8 cellular contexts compared by ENCODE assay signal in the genomic region with DNA sequence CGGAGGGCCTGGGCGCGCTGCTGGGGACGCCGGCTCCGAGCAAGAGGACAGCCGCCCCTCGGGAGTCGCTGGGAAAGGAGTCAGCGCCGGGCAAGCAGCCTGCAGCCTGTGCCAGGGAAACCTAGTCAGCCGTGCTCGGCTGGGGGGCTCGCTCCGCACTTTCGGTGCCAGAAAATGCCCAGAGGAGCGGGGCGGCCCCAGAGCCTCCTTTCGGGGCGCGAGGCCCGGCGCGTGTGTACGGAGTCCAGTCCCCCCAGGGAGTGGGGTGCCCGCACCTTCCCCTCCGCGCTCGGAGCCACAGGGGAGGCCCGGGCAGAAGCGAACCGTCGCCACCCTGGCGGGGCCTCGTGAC.
A peak's percentile ranks its signal among the peaks of the same experiment; 100 is the strongest.
DNase-seq lines count a peak whose midpoint lies in the region; ATAC-seq and TF ChIP-seq lines count a peak whose summit lies in the region.

No MANE protein-coding gene starts in this region.

- H3K4me3 Mint-ChIP-seq in naive thymus-derived CD4-positive, alpha-beta T cell = peak overlapping the region; percentile 86 to 100 (median 98)

- peak overlapping the region; percentile 65 for H3K9ac ChIP-seq in OCI-LY3 (ENCODE audit: low read length)

- ATAC-seq in GM19324 (IDR thresholded peaks at IDR 0.05; ENCODE audit: low FRiP score, unreplicated experiment) = peak; percentile 27
- peak; percentile 6 for ATAC-seq in naive thymus-derived CD4-positive, alpha-beta T cell

- H3K27me3 ChIP-seq in OCI-LY3 (ENCODE audit: low read depth, low read length) (no peaks in the 10 kb centered on the region), esophagus (ENCODE audit: control insufficient read depth in 1 of 2, insufficient read depth in 2 of 2, low read length in 2 of 2) (no peaks in the 10 kb centered on the region)
- no peaks in the 10 kb centered on the region for H3K27me3 ChIP-seq in naive thymus-derived CD4-positive, alpha-beta T cell (ENCODE audit: control insufficient read depth in 2 of 2, insufficient read depth in 2 of 2, low read length in 2 of 2)

- POLR2A ChIA-PET in naive thymus-derived CD4-positive, alpha-beta T cell (lab: Charles Lee) = interaction anchor here (0.6 to 2.2 kb wide), 8 partner anchors 9 to 1286 kb away, joined by 3 to 12 read pairs (median 6); a partner anchor contains a TSS

- H3K4me1 Mint-ChIP-seq in naive thymus-derived CD4-positive, alpha-beta T cell = peaks cover 12 to 32% (median 28%) of the 10 kb centered on the region in 7 donors

- H3K36me3 Mint-ChIP-seq in naive thymus-derived CD4-positive, alpha-beta T cell = peaks cover 0 to 7% (median 0%) of the 10 kb centered on the region in 5 donors

- peak overlapping the region; percentile 86 for H3K4me2 ChIP-seq in OCI-LY3 (ENCODE audit: low read length)

- H2AFZ ChIP-seq in OCI-LY3 (ENCODE audit: low read depth, low read length) = peak overlapping the region; percentile 63

- H3K4me3 ChIP-seq in OCI-LY3 (ENCODE audit: low read length) (peak overlapping the region; percentile 81), esophagus (ENCODE audit: low read depth in 1 of 2, low read length in 2 of 2) (peak overlapping the region; percentile 60 to 65)
- H3K4me3 ChIP-seq in naive thymus-derived CD4-positive, alpha-beta T cell (ENCODE audit: low read length) = peak overlapping the region; percentile 83

- DNase-seq in AG20443 (ENCODE audit: low spot score) (peak; percentile 70), NCI-H446 treated with DMSO at 0.1 percent for 48 hours (lab: John Stamatoyannopoulos, UW) (no peak), SKM-1 (lab: John Stamatoyannopoulos, UW; ENCODE audit: unreplicated experiment) (no peak), inferior parietal cortex (ENCODE audit: extremely low spot score) (no peak)
- DNase-seq in naive thymus-derived CD4-positive, alpha-beta T cell = peak in 1 of 9 donors; percentile 27

- peaks cover 6% of the 10 kb centered on the region; the same call in 1 of the 2 replicates for H3K4me1 ChIP-seq in OCI-LY3 (ENCODE audit: low read length)
- H3K4me1 ChIP-seq in esophagus (ENCODE audit: control insufficient read depth in 2 of 2, insufficient read depth in 2 of 2, low read length in 1 of 2) = peaks cover 0 to 4% of the 10 kb centered on the region in 2 donors
- peaks cover 0 to 7% of the 10 kb centered on the region in 2 donors for H3K4me1 ChIP-seq in naive thymus-derived CD4-positive, alpha-beta T cell (ENCODE audit: control insufficient read depth in 2 of 2, insufficient read depth in 2 of 2, low read length in 2 of 2)

- peak overlapping the region in 6 of 9 donors; percentile 91 to 98 (median 94) for H3K27ac Mint-ChIP-seq in naive thymus-derived CD4-positive, alpha-beta T cell

- H3K27ac ChIP-seq in OCI-LY3 (ENCODE audit: low read length) (no peak overlapping the region), esophagus (ENCODE audit: low read depth in 2 of 2, low read length in 1 of 2) (peak overlapping the region in 1 of 2 donors; percentile 20)
- peak overlapping the region; percentile 75 for H3K27ac ChIP-seq in naive thymus-derived CD4-positive, alpha-beta T cell (ENCODE audit: low read depth, low read length)

- peaks cover 0 to 4% (median 0%) of the 10 kb centered on the region in 11 donors for H3K9me3 Mint-ChIP-seq in naive thymus-derived CD4-positive, alpha-beta T cell

- H3K79me2 ChIP-seq in OCI-LY3 (ENCODE audit: low read length) = no peaks in the 10 kb centered on the region

- H3K36me3 ChIP-seq in OCI-LY3 (replicated peaks; ENCODE audit: low read depth, low read length) (no peaks in the 10 kb centered on the region), esophagus (ENCODE audit: control insufficient read depth in 2 of 2, insufficient read depth in 2 of 2, low read length in 1 of 2) (no peaks in the 10 kb centered on the region)
- no peaks in the 10 kb centered on the region for H3K36me3 ChIP-seq in naive thymus-derived CD4-positive, alpha-beta T cell (ENCODE audit: control insufficient read depth in 2 of 3, insufficient read depth in 3 of 3, low read length in 3 of 3)

- H3K9me3 ChIP-seq in OCI-LY3 (ENCODE audit: insufficient read depth, low read length) (no peaks in the 10 kb centered on the region), esophagus (ENCODE audit: control insufficient read depth in 2 of 2, insufficient read depth in 1 of 2, low read depth in 1 of 2, low read length in 1 of 2) (no peaks in the 10 kb centered on the region)
- H3K9me3 ChIP-seq in naive thymus-derived CD4-positive, alpha-beta T cell (ENCODE audit: control insufficient read depth in 2 of 3, low read length in 3 of 3) = no peaks in the 10 kb centered on the region

- no peak for TF ChIP-seq CTCF in OCI-LY3 (IDR thresholded peaks at IDR 0.05; ENCODE audit: low read depth, low read length)

- H3K27me3 Mint-ChIP-seq in naive thymus-derived CD4-positive, alpha-beta T cell = peaks cover 0 to 22% (median 0%) of the 10 kb centered on the region in 5 donors

- CTCF ChIA-PET in naive thymus-derived CD4-positive, alpha-beta T cell (lab: Charles Lee) = no interaction called here

- intact Hi-C loops in naive thymus-derived CD4-positive, alpha-beta T cell (cut with micrococcal nuclease) = loop anchor here (1.0 to 10.0 kb wide), 8 partner anchors 24 to 951 kb away; a partner anchor contains a TSS

- 1 to 15% methylated on average over 34 to 35 of the region's 35 CpGs for WGBS in esophagus, 2 donors

- H4K20me1 ChIP-seq in OCI-LY3 (ENCODE audit: insufficient read depth, low read length) = no peaks in the 10 kb centered on the region
